1 cellular context compared by ENCODE assay signal in the genomic region with DNA sequence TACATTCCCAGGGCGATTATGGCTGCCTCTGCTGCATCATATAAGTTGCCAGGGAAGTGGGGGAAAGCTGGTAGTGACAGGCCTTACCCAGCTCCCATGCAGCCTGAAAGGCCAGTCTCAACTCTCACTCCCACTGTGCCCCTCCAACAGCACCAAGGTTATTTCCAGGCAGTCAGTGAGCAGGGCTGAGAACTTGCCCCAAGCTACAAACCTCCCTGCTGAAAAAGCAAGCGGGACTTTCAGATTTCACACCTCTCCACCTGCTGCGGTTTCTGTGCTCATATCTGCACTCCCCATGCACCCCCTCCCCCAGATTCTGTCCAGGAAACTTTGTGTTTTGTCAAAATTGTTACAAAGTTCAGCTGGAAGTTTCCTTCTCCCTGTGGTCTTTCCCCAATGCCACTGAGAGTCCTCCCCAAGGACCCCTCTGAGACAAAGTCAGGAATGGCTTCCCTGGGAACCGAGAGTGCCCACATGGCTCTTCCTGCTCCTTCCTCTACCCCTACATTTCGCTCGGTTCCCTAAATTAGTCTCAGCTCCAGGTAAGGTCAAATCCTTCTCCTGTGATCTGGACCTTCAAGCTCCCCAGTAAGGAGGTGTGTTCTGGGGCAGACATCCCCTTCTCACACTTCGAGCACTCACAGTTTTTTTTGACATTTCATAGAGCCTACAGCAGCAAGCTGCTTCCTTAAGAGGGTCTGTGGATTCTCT.
TF ChIP-seq lines count a peak whose summit lies in the region.

No MANE protein-coding gene starts in this region.

TF ChIP-seq in GM12878, 131 proteins besides CTCF, POLR2A, EP300 and RAD21 (continued from another document and continues in another):
- TF ChIP-seq, protein P1, sequence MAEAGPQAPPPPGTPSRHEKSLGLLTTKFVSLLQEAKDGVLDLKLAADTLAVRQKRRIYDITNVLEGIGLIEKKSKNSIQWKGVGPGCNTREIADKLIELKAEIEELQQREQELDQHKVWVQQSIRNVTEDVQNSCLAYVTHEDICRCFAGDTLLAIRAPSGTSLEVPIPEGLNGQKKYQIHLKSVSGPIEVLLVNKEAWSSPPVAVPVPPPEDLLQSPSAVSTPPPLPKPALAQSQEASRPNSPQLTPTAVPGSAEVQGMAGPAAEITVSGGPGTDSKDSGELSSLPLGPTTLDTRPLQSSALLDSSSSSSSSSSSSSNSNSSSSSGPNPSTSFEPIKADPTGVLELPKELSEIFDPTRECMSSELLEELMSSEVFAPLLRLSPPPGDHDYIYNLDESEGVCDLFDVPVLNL (IDR thresholded peaks at IDR 0.05; ENCODE audit: low read depth, low read length): no peak
- no peak; the same call in 1 of the 2 replicates for TF ChIP-seq RB1 (IDR thresholded peaks at IDR 0.05; ENCODE audit: borderline replicate concordance)
- no peak for TF ChIP-seq SREBF2 (IDR thresholded peaks at IDR 0.05; ENCODE audit: low read length)
- no peak for TF ChIP-seq USF2 (IDR thresholded peaks at IDR 0.05; ENCODE audit: borderline replicate concordance, low read depth, low read length)
- TF ChIP-seq, protein P2, sequence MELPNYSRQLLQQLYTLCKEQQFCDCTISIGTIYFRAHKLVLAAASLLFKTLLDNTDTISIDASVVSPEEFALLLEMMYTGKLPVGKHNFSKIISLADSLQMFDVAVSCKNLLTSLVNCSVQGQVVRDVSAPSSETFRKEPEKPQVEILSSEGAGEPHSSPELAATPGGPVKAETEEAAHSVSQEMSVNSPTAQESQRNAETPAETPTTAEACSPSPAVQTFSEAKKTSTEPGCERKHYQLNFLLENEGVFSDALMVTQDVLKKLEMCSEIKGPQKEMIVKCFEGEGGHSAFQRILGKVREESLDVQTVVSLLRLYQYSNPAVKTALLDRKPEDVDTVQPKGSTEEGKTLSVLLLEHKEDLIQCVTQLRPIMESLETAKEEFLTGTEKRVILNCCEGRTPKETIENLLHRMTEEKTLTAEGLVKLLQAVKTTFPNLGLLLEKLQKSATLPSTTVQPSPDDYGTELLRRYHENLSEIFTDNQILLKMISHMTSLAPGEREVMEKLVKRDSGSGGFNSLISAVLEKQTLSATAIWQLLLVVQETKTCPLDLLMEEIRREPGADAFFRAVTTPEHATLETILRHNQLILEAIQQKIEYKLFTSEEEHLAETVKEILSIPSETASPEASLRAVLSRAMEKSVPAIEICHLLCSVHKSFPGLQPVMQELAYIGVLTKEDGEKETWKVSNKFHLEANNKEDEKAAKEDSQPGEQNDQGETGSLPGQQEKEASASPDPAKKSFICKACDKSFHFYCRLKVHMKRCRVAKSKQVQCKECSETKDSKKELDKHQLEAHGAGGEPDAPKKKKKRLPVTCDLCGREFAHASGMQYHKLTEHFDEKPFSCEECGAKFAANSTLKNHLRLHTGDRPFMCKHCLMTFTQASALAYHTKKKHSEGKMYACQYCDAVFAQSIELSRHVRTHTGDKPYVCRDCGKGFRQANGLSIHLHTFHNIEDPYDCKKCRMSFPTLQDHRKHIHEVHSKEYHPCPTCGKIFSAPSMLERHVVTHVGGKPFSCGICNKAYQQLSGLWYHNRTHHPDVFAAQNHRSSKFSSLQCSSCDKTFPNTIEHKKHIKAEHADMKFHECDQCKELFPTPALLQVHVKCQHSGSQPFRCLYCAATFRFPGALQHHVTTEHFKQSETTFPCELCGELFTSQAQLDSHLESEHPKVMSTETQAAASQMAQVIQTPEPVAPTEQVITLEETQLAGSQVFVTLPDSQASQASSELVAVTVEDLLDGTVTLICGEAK (IDR thresholded peaks at IDR 0.05; ENCODE audit: borderline replicate concordance): no peak; the same call in 1 of the 2 replicates
- TF ChIP-seq IKZF2 (IDR thresholded peaks at IDR 0.05): peak; percentile 99
- TF ChIP-seq KAT2A (conservative IDR thresholded peaks at IDR 0.05; ENCODE audit: control insufficient read depth, low read depth, low read length): no peak
- no peak for TF ChIP-seq EGR1 (IDR thresholded peaks at IDR 0.05; ENCODE audit: borderline replicate concordance in 1 of 2, low read depth in 2 of 2, low read length in 2 of 2)
- TF ChIP-seq ZNF384 (IDR thresholded peaks at IDR 0.05; ENCODE audit: borderline replicate concordance, low read depth, low read length): no peak
- no peak; the same call in 1 of the 2 replicates for TF ChIP-seq ZNF207 (IDR thresholded peaks at IDR 0.05; ENCODE audit: borderline replicate concordance)
- TF ChIP-seq YY1 (IDR thresholded peaks at IDR 0.05; ENCODE audit: low read depth, low read length): peak; percentile 57
- no peak for TF ChIP-seq MYC (IDR thresholded peaks at IDR 0.05; ENCODE audit: insufficient read depth, insufficient read length, insufficient replicate concordance, low read length, severe bottlenecking)
- 0 out of 2 replicates have a peak, but pooled peaks have one; percentile 68 for TF ChIP-seq ZNF217 (IDR thresholded peaks at IDR 0.05)
- no peak for TF ChIP-seq SUPT20H (IDR thresholded peaks at IDR 0.05; ENCODE audit: borderline replicate concordance, control insufficient read depth, low read depth, low read length)
- TF ChIP-seq LARP7 (IDR thresholded peaks at IDR 0.05): no peak; the same call in 1 of the 2 replicates
- no peak for TF ChIP-seq NFXL1 (IDR thresholded peaks at IDR 0.05; ENCODE audit: borderline replicate concordance)
- TF ChIP-seq SP1 (IDR thresholded peaks at IDR 0.05; ENCODE audit: low read depth, low read length): peak; percentile 80
- TF ChIP-seq ZBTB11 (CRISPR knock-in tag; IDR thresholded peaks at IDR 0.05): no peak
- TF ChIP-seq CHD2 (IDR thresholded peaks at IDR 0.05; ENCODE audit: borderline replicate concordance, low read depth, low read length): peak; percentile 89
- TF ChIP-seq SMAD1 (IDR thresholded peaks at IDR 0.05; ENCODE audit: low read depth, partially characterized antibody): no peak
- TF ChIP-seq CREM (IDR thresholded peaks at IDR 0.05; ENCODE audit: low read depth): peak; percentile 54
- no peak for TF ChIP-seq HDAC6 (IDR thresholded peaks at IDR 0.05; ENCODE audit: unreplicated experiment)
- no peak for TF ChIP-seq CEBPB (IDR thresholded peaks at IDR 0.05; ENCODE audit: borderline replicate concordance in 1 of 2, low read depth in 2 of 2, low read length in 2 of 2)
- no peak for TF ChIP-seq SMAD5 (IDR thresholded peaks at IDR 0.05; ENCODE audit: low read depth)
- 0 out of 2 replicates have a peak, but pooled peaks have one; percentile 47 for TF ChIP-seq MYB (IDR thresholded peaks at IDR 0.05; ENCODE audit: borderline replicate concordance, low read depth, low read length)
- TF ChIP-seq RUNX3 (IDR thresholded peaks at IDR 0.05; ENCODE audit: low read length): peak; percentile 99
- no peak for TF ChIP-seq REST (IDR thresholded peaks at IDR 0.05; ENCODE audit: low read depth, low read length)
- TF ChIP-seq NFYA (IDR thresholded peaks at IDR 0.05; ENCODE audit: borderline replicate concordance, low read depth, low read length): no peak
- TF ChIP-seq MTA2 (IDR thresholded peaks at IDR 0.05; ENCODE audit: low read depth): peak; percentile 93
- TF ChIP-seq RFX5 (IDR thresholded peaks at IDR 0.05; ENCODE audit: low read depth, low read length): 0 out of 2 replicates have a peak, but pooled peaks have one; percentile 4
- peak; percentile 72 for TF ChIP-seq TBL1XR1 (IDR thresholded peaks at IDR 0.05; ENCODE audit: low read depth, low read length)
- TF ChIP-seq HSF1 (IDR thresholded peaks at IDR 0.05; ENCODE audit: low read depth, low read length): no peak
- TF ChIP-seq HDGF (IDR thresholded peaks at IDR 0.05): 0 out of 2 replicates have a peak, but pooled peaks have one; percentile 58
- TF ChIP-seq HDAC2 (IDR thresholded peaks at IDR 0.05): no peak
- TF ChIP-seq FOXK2 (IDR thresholded peaks at IDR 0.05): no peak
- TF ChIP-seq, protein P3, sequence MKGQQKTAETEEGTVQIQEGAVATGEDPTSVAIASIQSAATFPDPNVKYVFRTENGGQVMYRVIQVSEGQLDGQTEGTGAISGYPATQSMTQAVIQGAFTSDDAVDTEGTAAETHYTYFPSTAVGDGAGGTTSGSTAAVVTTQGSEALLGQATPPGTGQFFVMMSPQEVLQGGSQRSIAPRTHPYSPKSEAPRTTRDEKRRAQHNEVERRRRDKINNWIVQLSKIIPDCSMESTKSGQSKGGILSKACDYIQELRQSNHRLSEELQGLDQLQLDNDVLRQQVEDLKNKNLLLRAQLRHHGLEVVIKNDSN (IDR thresholded peaks at IDR 0.05; ENCODE audit: borderline replicate concordance, extremely low read length, insufficient read depth, low read depth, low read length): no peak
- no peak for TF ChIP-seq STAT3 (IDR thresholded peaks at IDR 0.05; ENCODE audit: low read depth, low read length)
- TF ChIP-seq TAF1 (IDR thresholded peaks at IDR 0.05; ENCODE audit: borderline replicate concordance, low read depth, low read length): no peak
- no peak for TF ChIP-seq SUZ12 (IDR thresholded peaks at IDR 0.05; ENCODE audit: unreplicated experiment)
- peak; percentile 26; the same call in 1 of the 2 replicates for TF ChIP-seq PML (IDR thresholded peaks at IDR 0.05; ENCODE audit: low read length)
- TF ChIP-seq SIX5 (IDR thresholded peaks at IDR 0.05; ENCODE audit: low read depth, low read length, severe bottlenecking): no peak
- no peak for TF ChIP-seq POLR2AphosphoS2 (IDR thresholded peaks at IDR 0.05; ENCODE audit: low read depth, low read length)
- no peak for TF ChIP-seq CHD1 (IDR thresholded peaks at IDR 0.05; ENCODE audit: low read depth, low read length)
- TF ChIP-seq SIN3A (IDR thresholded peaks at IDR 0.05; ENCODE audit: low read depth, low read length): no peak
